In the genomic region with DNA sequence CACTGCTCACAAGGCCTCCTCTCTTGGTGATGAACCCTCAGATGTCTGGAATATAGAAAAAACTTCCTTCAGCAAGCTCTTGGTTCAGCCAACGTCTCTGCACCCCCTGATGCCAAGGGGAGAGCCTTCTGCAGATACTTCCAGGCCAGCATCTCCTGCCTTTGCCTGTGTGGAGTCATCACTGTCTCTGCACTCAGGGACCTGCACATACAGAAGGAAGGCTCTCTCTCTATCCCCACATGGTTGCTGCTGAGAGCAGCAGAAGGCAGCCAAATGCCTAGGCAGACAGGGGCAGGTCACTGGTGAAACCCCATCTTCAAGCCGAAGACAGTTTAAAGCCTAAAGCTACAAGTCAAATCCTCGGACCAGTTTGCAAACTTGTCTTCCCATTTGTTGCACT, we compare ENCODE assay signal across 23 cellular contexts.
A peak's percentile ranks its signal among the peaks of the same experiment; 100 is the strongest.
DNase-seq lines count a peak whose midpoint lies in the region; ATAC-seq, FAIRE-seq and TF ChIP-seq lines count a peak whose summit lies in the region.
"Had no signal": no experiment of that assay in that cellular context is flagged by ENCODE, and none has a peak within 500 bp of the region (broad histone marks: within the 10 kb centered on the region; RNA-seq: fewer than 3 reads in every experiment).

No MANE protein-coding gene starts in this region.

- DNase-seq in AG20443 (ENCODE audit: low spot score) (peak; percentile 2), WERI-Rb-1 (no peak), islet precursor cell (peak; percentile 29), osteocyte (ENCODE audit: extremely low spot score, unreplicated experiment) (peak; percentile 56), GM12891 (ENCODE audit: insufficient read length, low spot score) (no peak), NCI-H446 (lab: John Stamatoyannopoulos, UW) (no peak)
- DNase-seq: BE2C; C1 segment of cervical spinal cord; CD4-positive, CD25-positive, alpha-beta regulatory T cell; CD8-positive, alpha-beta memory T cell; COR-L47; DMS 273 treated with DMSO at 0.1 percent for 48 hours; DMS53; DND-41; EL; HFFc6 had no signal

- H3K27me3 Mint-ChIP-seq in osteocyte (ENCODE audit: unreplicated experiment) = no peaks in the 10 kb centered on the region

- no peak overlapping the region for H3K4me3 ChIP-seq in WERI-Rb-1 (ENCODE audit: low read depth, low read length)
- H3K4me3 ChIP-seq: GM12878, GM23338 had no signal

- no peaks in the 10 kb centered on the region for H3K36me3 ChIP-seq in WERI-Rb-1
- H3K36me3 ChIP-seq: BE2C had no signal

- H3K9me3 Mint-ChIP-seq in osteocyte (ENCODE audit: unreplicated experiment) = peaks cover 32% of the 10 kb centered on the region

- no peak for ATAC-seq in HG03108 (IDR thresholded peaks at IDR 0.05; ENCODE audit: unreplicated experiment)
- ATAC-seq: GM12878, GM23338, HCT116, HepG2 had no signal

- H3K36me3 Mint-ChIP-seq in osteocyte (ENCODE audit: unreplicated experiment) = no peaks in the 10 kb centered on the region
- H3K36me3 Mint-ChIP-seq: CD8-positive, alpha-beta memory T cell had no signal

- FAIRE-seq in GM12891 (lab: Jason Lieb, UNC) = no peak
- FAIRE-seq: GM12878, H54, HepG2 had no signal

- TF ChIP-seq POLR2A in GM12891 (IDR thresholded peaks at IDR 0.05; ENCODE audit: low read depth, low read length) = no peak

- no peak overlapping the region for H3K27ac Mint-ChIP-seq in osteocyte (ENCODE audit: unreplicated experiment)
- H3K27ac Mint-ChIP-seq: CD4-positive, CD25-positive, alpha-beta regulatory T cell; CD8-positive, alpha-beta memory T cell; GM23338; HFFc6; IgD-negative memory B cell had no signal

- H3K4me1 Mint-ChIP-seq in osteocyte (ENCODE audit: unreplicated experiment) = no peaks in the 10 kb centered on the region
- H3K4me1 Mint-ChIP-seq: GM23338 had no signal

- no peaks in the 10 kb centered on the region for H3K27me3 ChIP-seq in WERI-Rb-1 (ENCODE audit: insufficient read depth, low read depth, severe bottlenecking)
- H3K27me3 ChIP-seq: BE2C had no signal

- no peak for TF ChIP-seq CTCF in WERI-Rb-1 (IDR thresholded peaks at IDR 0.05; ENCODE audit: low read depth, low read length)
- TF ChIP-seq CTCF in osteocyte (IDR thresholded peaks at IDR 0.05) = no peak

- peaks cover 37% of the 10 kb centered on the region for H3K9me3 ChIP-seq in WERI-Rb-1 (ENCODE audit: severe bottlenecking)
- H3K9me3 ChIP-seq: BE2C had no signal

- H3K27ac ChIP-seq in WERI-Rb-1 = peak overlapping the region; percentile 83

- H3K4me3 Mint-ChIP-seq in osteocyte (ENCODE audit: unreplicated experiment) = no peak overlapping the region
- H3K4me3 Mint-ChIP-seq: CD8-positive, alpha-beta memory T cell; GM23338; HFFc6 had no signal

TF ChIP-seq in GM12891, 5 proteins besides CTCF, POLR2A, EP300 and RAD21:
- TF ChIP-seq TAF1 (IDR thresholded peaks at IDR 0.05; ENCODE audit: low read depth, low read length) (no peak), POU2F2 (IDR thresholded peaks at IDR 0.05; ENCODE audit: low read depth, low read length) (no peak), SPI1 (IDR thresholded peaks at IDR 0.05; ENCODE audit: low read depth, low read length) (no peak), PAX5 (IDR thresholded peaks at IDR 0.05; ENCODE audit: insufficient read depth, low read length, severe bottlenecking) (no peak), POLR2AphosphoS5 (IDR thresholded peaks at IDR 0.05; ENCODE audit: low read depth, low read length) (no peak)
TF ChIP-seq in GM12891: peak in this region for 0.

Comparison
In these comparisons a context has a peak if more than half of its experiments do, and no peak if none do; other contexts are left out.
1. DNase-seq: peak in AG20443 (single experiment), islet precursor cell (single experiment) and osteocyte (single experiment); none in WERI-Rb-1 (single experiment), GM12891 (single experiment) and NCI-H446 (0 of 2).